14 cellular contexts compared by ENCODE assay signal in the genomic region with DNA sequence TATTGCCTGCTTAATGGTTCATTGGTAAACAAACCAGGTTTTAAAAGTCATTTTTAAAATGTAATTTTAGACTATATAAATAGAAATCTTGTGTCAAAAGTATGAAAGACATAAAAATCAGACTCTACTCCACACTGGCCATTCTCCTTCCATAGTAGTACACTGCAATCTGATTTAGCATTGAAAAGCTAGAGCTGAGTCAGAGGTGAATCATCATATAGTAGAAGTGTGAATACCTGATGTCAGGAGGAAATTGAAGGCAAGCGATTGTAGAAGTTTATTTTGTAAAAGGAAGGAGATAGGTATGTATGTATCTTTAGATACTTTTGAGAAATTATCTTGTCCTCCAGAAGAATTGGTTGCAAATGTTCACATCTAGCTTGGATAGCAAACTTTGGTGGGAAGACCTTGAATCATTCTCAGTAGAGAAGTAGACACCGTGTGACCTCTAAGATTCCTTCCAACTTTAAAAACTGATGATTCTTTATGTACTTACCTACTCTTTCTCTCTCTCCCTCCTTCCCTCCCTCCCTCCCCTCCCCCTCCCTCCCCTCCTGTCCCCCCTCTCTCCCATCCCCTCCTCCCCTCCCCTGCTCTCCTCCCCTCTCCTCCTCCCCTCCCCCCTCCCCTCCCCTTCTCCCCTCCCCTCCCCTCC.
DNase-seq lines count a peak whose midpoint lies in the region; ATAC-seq and TF ChIP-seq lines count a peak whose summit lies in the region.
"Had no signal": no experiment of that assay in that cellular context is flagged by ENCODE, and none has a peak within 500 bp of the region (broad histone marks: within the 10 kb centered on the region; RNA-seq: fewer than 3 reads in every experiment).

No MANE protein-coding gene starts in this region.

- POLR2A ChIA-PET in activated CD8-positive, alpha-beta T cell treated with anti-CD3 and anti-CD28 coated beads, Interleukin-2, amount 10 ng/mL, durations not matched to agents 7 days and 5 days (lab: Charles Lee): no interaction called here

- H3K36me3 Mint-ChIP-seq in activated CD8-positive, alpha-beta T cell treated with anti-CD3 and anti-CD28 coated beads, Interleukin-2, amount 10 ng/mL, durations not matched to agents 7 days and 5 days (ENCODE audit: low read depth): peaks cover 51% of the 10 kb centered on the region
- peaks cover 42% of the 10 kb centered on the region for H3K36me3 Mint-ChIP-seq in effector memory CD8-positive, alpha-beta T cell (ENCODE audit: insufficient read depth)

- H3K27me3 Mint-ChIP-seq in activated CD8-positive, alpha-beta T cell treated with anti-CD3 and anti-CD28 coated beads, Interleukin-2, amount 10 ng/mL, durations not matched to agents 7 days and 5 days (ENCODE audit: low read depth): no peaks in the 10 kb centered on the region
- H3K27me3 Mint-ChIP-seq in effector memory CD8-positive, alpha-beta T cell: no peaks in the 10 kb centered on the region

- no peaks in the 10 kb centered on the region for H3K9me3 Mint-ChIP-seq in activated CD8-positive, alpha-beta T cell treated with anti-CD3 and anti-CD28 coated beads, Interleukin-2, amount 10 ng/mL, durations not matched to agents 7 days and 5 days (ENCODE audit: insufficient read depth)
- no peaks in the 10 kb centered on the region for H3K9me3 Mint-ChIP-seq in effector memory CD8-positive, alpha-beta T cell

- DNase-seq in AG10803 (ENCODE audit: low read depth) (peak; percentile 14), HPDE6-E6E7 (ENCODE audit: extremely low spot score) (peak; percentile 85), iris pigment epithelial cell (ENCODE audit: low read depth) (peak; percentile 82), NCI-H1436 treated with DMSO at 0.1 percent for 48 hours (lab: John Stamatoyannopoulos, UW) (no peak)
- DNase-seq in activated CD8-positive, alpha-beta T cell treated with anti-CD3 and anti-CD28 coated beads, Interleukin-2, amount 10 ng/mL, durations not matched to agents 7 days and 5 days: no peak
- no peak for DNase-seq in effector memory CD8-positive, alpha-beta T cell
- DNase-seq: activated CD4-positive, alpha-beta T cell treated with anti-CD3 and anti-CD28 coated beads for 48 hours; Caco-2; central memory CD4-positive, alpha-beta T cell; Kasumi-1; upper lobe of left lung had no signal

- H3K4me1 Mint-ChIP-seq in activated CD8-positive, alpha-beta T cell treated with anti-CD3 and anti-CD28 coated beads, Interleukin-2, amount 10 ng/mL, durations not matched to agents 7 days and 5 days (ENCODE audit: low read depth): peaks cover 15% of the 10 kb centered on the region
- peaks cover 7 to 9% of the 10 kb centered on the region in 2 donors for H3K4me1 Mint-ChIP-seq in effector memory CD8-positive, alpha-beta T cell (ENCODE audit: low read depth in 2 of 2)

- TF ChIP-seq CTCF in AG10803 (conservative IDR thresholded peaks at IDR 0.05; ENCODE audit: low read length): no peak

- H3K27ac Mint-ChIP-seq in activated CD8-positive, alpha-beta T cell treated with anti-CD3 and anti-CD28 coated beads, Interleukin-2, amount 10 ng/mL, durations not matched to agents 7 days and 5 days: no peak overlapping the region
- peak overlapping the region in 1 of 2 donors; percentile 35 for H3K27ac Mint-ChIP-seq in effector memory CD8-positive, alpha-beta T cell

- CTCF ChIA-PET in activated CD8-positive, alpha-beta T cell treated with anti-CD3 and anti-CD28 coated beads, Interleukin-2, amount 10 ng/mL, durations not matched to agents 7 days and 5 days (lab: Charles Lee): no interaction called here

- ATAC-seq in activated CD8-positive, alpha-beta T cell treated with anti-CD3 and anti-CD28 coated beads, Interleukin-2, amount 10 ng/mL, durations not matched to agents 7 days and 5 days: peak; percentile 49
- ATAC-seq in HG03432 (IDR thresholded peaks at IDR 0.05; ENCODE audit: unreplicated experiment) (no peak), GM21447 (IDR thresholded peaks at IDR 0.05; ENCODE audit: unreplicated experiment) (no peak)
- no peak for ATAC-seq in effector memory CD8-positive, alpha-beta T cell (replicated peaks)

- no peak overlapping the region for H3K4me3 ChIP-seq in AG10803 (ENCODE audit: low read length)
- H3K4me3 ChIP-seq: upper lobe of left lung had no signal

- no peak overlapping the region for H3K4me3 Mint-ChIP-seq in activated CD8-positive, alpha-beta T cell treated with anti-CD3 and anti-CD28 coated beads, Interleukin-2, amount 10 ng/mL, durations not matched to agents 7 days and 5 days
- no peak overlapping the region for H3K4me3 Mint-ChIP-seq in effector memory CD8-positive, alpha-beta T cell
- H3K4me3 Mint-ChIP-seq: neural crest cell had no signal

Comparison
In these comparisons a context has a peak if more than half of its experiments do, and no peak if none do; other contexts are left out.
1. DNase-seq: peak in AG10803 (single experiment), HPDE6-E6E7 (single experiment) and iris pigment epithelial cell (single experiment); none in activated CD8-positive, alpha-beta T cell treated with anti-CD3 and anti-CD28 coated beads, Interleukin-2, amount 10 ng/mL, durations not matched to agents 7 days and 5 days (single experiment), NCI-H1436 treated with DMSO at 0.1 percent for 48 hours (single experiment) and effector memory CD8-positive, alpha-beta T cell (0 of 3).